1 cellular context compared by ENCODE assay signal in the genomic region with DNA sequence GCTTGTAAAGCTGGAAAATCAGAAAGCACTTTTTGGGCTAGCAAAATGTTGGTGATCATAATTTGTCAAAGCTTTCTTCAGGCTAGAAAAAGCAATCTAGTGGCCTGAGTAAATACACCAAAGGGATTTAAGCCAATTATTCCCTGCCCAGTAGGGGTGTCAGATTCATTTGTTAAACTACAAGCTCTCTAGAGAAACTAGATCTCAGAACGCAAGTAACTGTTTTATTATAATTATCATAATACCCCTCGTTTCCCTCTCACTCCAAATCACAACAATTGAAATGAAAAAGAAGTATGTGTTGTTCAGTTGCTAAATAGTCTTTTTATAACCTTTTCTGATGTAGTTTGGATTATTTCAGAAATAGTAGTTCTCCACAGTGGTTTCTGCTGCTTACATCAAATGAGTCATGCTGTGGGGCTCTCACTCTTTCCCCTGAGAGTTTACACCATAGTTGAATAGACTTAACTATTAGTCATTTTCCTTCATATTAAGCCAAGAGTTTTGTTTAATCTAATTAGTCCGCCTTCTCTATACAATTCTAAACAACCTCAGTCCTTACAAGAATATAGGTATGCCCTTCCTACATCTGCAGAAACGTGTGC.
TF ChIP-seq lines count a peak whose summit lies in the region.

No MANE protein-coding gene starts in this region.

TF ChIP-seq in GM23338, 12 proteins besides CTCF, POLR2A, EP300 and RAD21 (continued from another document):
- TF ChIP-seq, protein P1, sequence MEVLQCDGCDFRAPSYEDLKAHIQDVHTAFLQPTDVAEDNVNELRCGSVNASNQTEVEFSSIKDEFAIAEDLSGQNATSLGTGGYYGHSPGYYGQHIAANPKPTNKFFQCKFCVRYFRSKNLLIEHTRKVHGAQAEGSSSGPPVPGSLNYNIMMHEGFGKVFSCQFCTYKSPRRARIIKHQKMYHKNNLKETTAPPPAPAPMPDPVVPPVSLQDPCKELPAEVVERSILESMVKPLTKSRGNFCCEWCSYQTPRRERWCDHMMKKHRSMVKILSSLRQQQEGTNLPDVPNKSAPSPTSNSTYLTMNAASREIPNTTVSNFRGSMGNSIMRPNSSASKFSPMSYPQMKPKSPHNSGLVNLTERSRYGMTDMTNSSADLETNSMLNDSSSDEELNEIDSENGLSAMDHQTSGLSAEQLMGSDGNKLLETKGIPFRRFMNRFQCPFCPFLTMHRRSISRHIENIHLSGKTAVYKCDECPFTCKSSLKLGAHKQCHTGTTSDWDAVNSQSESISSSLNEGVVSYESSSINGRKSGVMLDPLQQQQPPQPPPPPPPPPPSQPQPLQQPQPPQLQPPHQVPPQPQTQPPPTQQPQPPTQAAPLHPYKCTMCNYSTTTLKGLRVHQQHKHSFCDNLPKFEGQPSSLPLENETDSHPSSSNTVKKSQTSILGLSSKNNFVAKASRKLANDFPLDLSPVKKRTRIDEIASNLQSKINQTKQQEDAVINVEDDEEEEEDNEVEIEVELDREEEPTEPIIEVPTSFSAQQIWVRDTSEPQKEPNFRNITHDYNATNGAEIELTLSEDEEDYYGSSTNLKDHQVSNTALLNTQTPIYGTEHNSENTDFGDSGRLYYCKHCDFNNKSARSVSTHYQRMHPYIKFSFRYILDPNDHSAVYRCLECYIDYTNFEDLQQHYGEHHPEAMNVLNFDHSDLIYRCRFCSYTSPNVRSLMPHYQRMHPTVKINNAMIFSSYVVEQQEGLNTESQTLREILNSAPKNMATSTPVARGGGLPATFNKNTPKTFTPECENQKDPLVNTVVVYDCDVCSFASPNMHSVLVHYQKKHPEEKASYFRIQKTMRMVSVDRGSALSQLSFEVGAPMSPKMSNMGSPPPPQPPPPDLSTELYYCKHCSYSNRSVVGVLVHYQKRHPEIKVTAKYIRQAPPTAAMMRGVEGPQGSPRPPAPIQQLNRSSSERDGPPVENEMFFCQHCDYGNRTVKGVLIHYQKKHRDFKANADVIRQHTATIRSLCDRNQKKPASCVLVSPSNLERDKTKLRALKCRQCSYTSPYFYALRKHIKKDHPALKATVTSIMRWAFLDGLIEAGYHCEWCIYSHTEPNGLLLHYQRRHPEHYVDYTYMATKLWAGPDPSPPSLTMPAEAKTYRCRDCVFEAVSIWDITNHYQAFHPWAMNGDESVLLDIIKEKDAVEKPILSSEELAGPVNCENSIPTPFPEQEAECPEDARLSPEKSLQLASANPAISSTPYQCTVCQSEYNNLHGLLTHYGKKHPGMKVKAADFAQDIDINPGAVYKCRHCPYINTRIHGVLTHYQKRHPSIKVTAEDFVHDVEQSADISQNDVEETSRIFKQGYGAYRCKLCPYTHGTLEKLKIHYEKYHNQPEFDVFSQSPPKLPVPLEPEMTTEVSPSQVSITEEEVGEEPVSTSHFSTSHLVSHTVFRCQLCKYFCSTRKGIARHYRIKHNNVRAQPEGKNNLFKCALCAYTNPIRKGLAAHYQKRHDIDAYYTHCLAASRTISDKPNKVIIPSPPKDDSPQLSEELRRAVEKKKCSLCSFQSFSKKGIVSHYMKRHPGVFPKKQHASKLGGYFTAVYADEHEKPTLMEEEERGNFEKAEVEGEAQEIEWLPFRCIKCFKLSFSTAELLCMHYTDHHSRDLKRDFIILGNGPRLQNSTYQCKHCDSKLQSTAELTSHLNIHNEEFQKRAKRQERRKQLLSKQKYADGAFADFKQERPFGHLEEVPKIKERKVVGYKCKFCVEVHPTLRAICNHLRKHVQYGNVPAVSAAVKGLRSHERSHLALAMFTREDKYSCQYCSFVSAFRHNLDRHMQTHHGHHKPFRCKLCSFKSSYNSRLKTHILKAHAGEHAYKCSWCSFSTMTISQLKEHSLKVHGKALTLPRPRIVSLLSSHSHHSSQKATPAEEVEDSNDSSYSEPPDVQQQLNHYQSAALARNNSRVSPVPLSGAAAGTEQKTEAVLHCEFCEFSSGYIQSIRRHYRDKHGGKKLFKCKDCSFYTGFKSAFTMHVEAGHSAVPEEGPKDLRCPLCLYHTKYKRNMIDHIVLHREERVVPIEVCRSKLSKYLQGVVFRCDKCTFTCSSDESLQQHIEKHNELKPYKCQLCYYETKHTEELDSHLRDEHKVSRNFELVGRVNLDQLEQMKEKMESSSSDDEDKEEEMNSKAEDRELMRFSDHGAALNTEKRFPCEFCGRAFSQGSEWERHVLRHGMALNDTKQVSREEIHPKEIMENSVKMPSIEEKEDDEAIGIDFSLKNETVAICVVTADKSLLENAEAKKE (CRISPR knock-in tag; IDR thresholded peaks at IDR 0.05) = no peak
- TF ChIP-seq JUNB (IDR thresholded peaks at IDR 0.05; ENCODE audit: unreplicated experiment) (no peak), ZNF331 (CRISPR knock-in tag; IDR thresholded peaks at IDR 0.05; ENCODE audit: low read depth) (no peak), ZNF114 (CRISPR knock-in tag; IDR thresholded peaks at IDR 0.05) (no peak)
